ENCODE assay signal across 28 cellular contexts in genomic region chr15:37481126-37481525, GRCh38.
"Had no signal": no experiment of that assay in that cellular context is flagged by ENCODE, and none has a peak within 500 bp of the region (broad histone marks: within the 10 kb centered on the region; RNA-seq: fewer than 3 reads in every experiment).

No MANE protein-coding gene starts in this region.

- ATAC-seq: natural killer cell treated with Interleukin-12 subunit alpha and Interleukin-12 subunit beta and Interleukin-15 and Interleukin-18, amount 100 ng/mL, for 72 hours; psoas muscle; right cardiac atrium; right lobe of liver; stimulated activated effector memory CD8-positive, alpha-beta T cell treated with anti-CD3 and anti-CD28 coated beads, Interleukin-12 subunit alpha, Interleukin-12 subunit beta, amount 100 ng/mL, for 72 hours; stimulated activated naive B cell treated with anti-CD40 and anti-IgM and Interleukin-4, amounts not matched to agents 10 μg/mL and 1 μg/mL and 100 μg/mL, for 72 hours had no signal

- H3K4me1 Mint-ChIP-seq: nephron progenitor cell; neural crest cell; stimulated activated effector memory CD8-positive, alpha-beta T cell treated with anti-CD3 and anti-CD28 coated beads, Interleukin-12 subunit alpha, Interleukin-12 subunit beta, amount 100 ng/mL, for 72 hours; stimulated activated naive B cell treated with anti-CD40 and anti-IgM and Interleukin-4, amounts not matched to agents 10 μg/mL and 1 μg/mL and 100 μg/mL, for 72 hours had no signal

- H3K9ac ChIP-seq: parathyroid adenoma had no signal

- H3K4me3 ChIP-seq: ovary, psoas muscle, right lobe of liver, sigmoid colon, stomach, thoracic aorta, thyroid gland, tibial nerve, upper lobe of left lung, vagina had no signal

- H3K9me3 ChIP-seq: ovary, psoas muscle, right lobe of liver, thoracic aorta, thyroid gland, upper lobe of left lung, vagina had no signal

- H3K79me2 ChIP-seq: parathyroid adenoma had no signal

- DNase-seq: nephron progenitor cell; occipital lobe; ovary; posterior cingulate gyrus; psoas muscle; right cardiac atrium; right lobe of liver; sigmoid colon; small intestine; stimulated activated CD4-positive, alpha-beta T cell treated with anti-CD3 and anti-CD28 coated beads, Interleukin-15, amount 100 ng/mL, for 24 hours; stimulated activated CD4-positive, alpha-beta T cell treated with anti-CD3 and anti-CD28 coated beads, Interleukin-2, amount 100 ng/mL, for 24 hours; stimulated activated CD4-positive, alpha-beta T cell treated with anti-CD3 and anti-CD28 coated beads, Interleukin-2, amount 100 ng/mL, for 48 hours; stimulated activated CD4-positive, alpha-beta T cell treated with anti-CD3 and anti-CD28 coated beads, Interleukin-4, amount 100 ng/mL, for 24 hours; stimulated activated naive B cell treated with anti-CD40 and anti-IgM and Interleukin-4, amounts not matched to agents 10 μg/mL and 1 μg/mL and 100 μg/mL, for 72 hours; stimulated activated naive CD4-positive, alpha-beta T cell treated with Interleukin-2 at 50 U/mL for 16 hours; stomach; thyroid gland; trophoblast cell; upper lobe of left lung had no signal

- H2AFZ ChIP-seq: parathyroid adenoma had no signal

- H3K27ac ChIP-seq: ovary, parathyroid adenoma, psoas muscle, right lobe of liver, sigmoid colon, stomach, thoracic aorta, thyroid gland, tibial nerve, upper lobe of left lung, vagina had no signal

- H3K9me3 Mint-ChIP-seq: stimulated activated effector memory CD8-positive, alpha-beta T cell treated with anti-CD3 and anti-CD28 coated beads, Interleukin-12 subunit alpha, Interleukin-12 subunit beta, amount 100 ng/mL, for 72 hours; stimulated activated naive CD8-positive, alpha-beta T cell treated with anti-CD3 and anti-CD28 coated beads, Interleukin-15, Interleukin-2, amounts not matched to agents 100 ng/mL and 50 ng/mL, for 24 hours had no signal

- H3K27me3 Mint-ChIP-seq: natural killer cell treated with Interleukin-12 subunit alpha and Interleukin-12 subunit beta and Interleukin-15 and Interleukin-18, amount 100 ng/mL, for 72 hours; stimulated activated naive B cell treated with anti-CD40 and anti-IgM and Interleukin-4, amounts not matched to agents 10 μg/mL and 1 μg/mL and 100 μg/mL, for 72 hours; stimulated activated naive CD8-positive, alpha-beta T cell treated with anti-CD3 and anti-CD28 coated beads, Interleukin-15, Interleukin-2, amounts not matched to agents 100 ng/mL and 50 ng/mL, for 24 hours had no signal

- FAIRE-seq: urothelium cell line had no signal

- H3K36me3 ChIP-seq: ovary, right lobe of liver, sigmoid colon, stomach, thoracic aorta, thyroid gland, tibial nerve, upper lobe of left lung, vagina had no signal

- H3K36me3 Mint-ChIP-seq: stimulated activated effector memory CD8-positive, alpha-beta T cell treated with anti-CD3 and anti-CD28 coated beads, Interleukin-12 subunit alpha, Interleukin-12 subunit beta, amount 100 ng/mL, for 72 hours; stimulated activated naive B cell treated with anti-CD40 and anti-IgM and Interleukin-4, amounts not matched to agents 10 μg/mL and 1 μg/mL and 100 μg/mL, for 72 hours had no signal

- H3K27ac Mint-ChIP-seq: natural killer cell treated with Interleukin-12 subunit alpha and Interleukin-12 subunit beta and Interleukin-15 and Interleukin-18, amount 100 ng/mL, for 72 hours; nephron progenitor cell; stimulated activated effector memory CD8-positive, alpha-beta T cell treated with anti-CD3 and anti-CD28 coated beads, Interleukin-12 subunit alpha, Interleukin-12 subunit beta, amount 100 ng/mL, for 72 hours; stimulated activated naive B cell treated with anti-CD40 and anti-IgM and Interleukin-4, amounts not matched to agents 10 μg/mL and 1 μg/mL and 100 μg/mL, for 72 hours; stimulated activated naive CD8-positive, alpha-beta T cell treated with anti-CD3 and anti-CD28 coated beads, Interleukin-15, Interleukin-2, amounts not matched to agents 100 ng/mL and 50 ng/mL, for 24 hours had no signal

- H3K4me1 ChIP-seq: parathyroid adenoma, psoas muscle, right lobe of liver, sigmoid colon, stomach, thyroid gland, tibial nerve, upper lobe of left lung, vagina had no signal

- H3K4me3 Mint-ChIP-seq: natural killer cell treated with Interleukin-12 subunit alpha and Interleukin-12 subunit beta and Interleukin-15 and Interleukin-18, amount 100 ng/mL, for 72 hours; nephron progenitor cell; neural crest cell; stimulated activated effector memory CD8-positive, alpha-beta T cell treated with anti-CD3 and anti-CD28 coated beads, Interleukin-12 subunit alpha, Interleukin-12 subunit beta, amount 100 ng/mL, for 72 hours; stimulated activated naive B cell treated with anti-CD40 and anti-IgM and Interleukin-4, amounts not matched to agents 10 μg/mL and 1 μg/mL and 100 μg/mL, for 72 hours; stimulated activated naive CD8-positive, alpha-beta T cell treated with anti-CD3 and anti-CD28 coated beads, Interleukin-15, Interleukin-2, amounts not matched to agents 100 ng/mL and 50 ng/mL, for 24 hours had no signal

- H3K27me3 ChIP-seq: ovary, right lobe of liver, sigmoid colon, stomach, thyroid gland, tibial nerve, upper lobe of left lung, vagina had no signal
